Comparison of ENCODE assay signal across 14 cellular contexts in the genomic region with DNA sequence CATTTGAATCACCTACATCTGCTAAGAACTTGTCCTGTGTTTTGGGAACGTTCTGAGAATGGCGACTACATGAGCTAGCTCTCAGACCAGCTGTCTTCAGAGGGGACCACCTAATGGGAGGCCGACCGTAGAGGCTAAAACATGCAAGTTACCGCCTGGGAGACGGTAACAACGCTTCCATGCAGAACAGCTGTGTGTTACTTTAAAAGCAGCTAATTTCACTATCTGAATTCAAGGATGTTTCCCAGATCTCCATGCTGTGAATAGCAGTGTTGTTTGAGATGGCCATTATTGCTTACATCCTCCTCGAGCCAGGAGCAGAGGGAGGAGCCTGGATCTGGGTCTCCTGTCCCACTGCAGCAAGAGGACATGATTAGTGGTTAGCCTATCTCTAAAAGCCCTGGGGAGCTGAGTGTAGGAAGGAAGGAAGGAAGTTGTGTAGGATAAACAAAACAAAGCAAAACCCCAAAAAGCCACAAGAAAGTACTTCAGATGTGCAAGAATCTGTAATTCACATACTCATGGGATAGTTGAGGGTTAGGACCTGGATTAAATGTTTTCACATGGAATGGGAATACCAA. TPM values are rescaled to one million over a fixed set of nuclear protein-coding genes. Genes with fewer than 3 reads are reported as not detected.
A peak's percentile ranks its signal among the peaks of the same experiment; 100 is the strongest.
DNase-seq lines count a peak whose midpoint lies in the region; ATAC-seq and TF ChIP-seq lines count a peak whose summit lies in the region.
"Had no signal": no experiment of that assay in that cellular context is flagged by ENCODE, and none has a peak within 500 bp of the region (broad histone marks: within the 10 kb centered on the region; RNA-seq: fewer than 3 reads in every experiment).

No MANE protein-coding gene starts in this region.

- TF ChIP-seq CTCF in SK-N-SH (IDR thresholded peaks at IDR 0.05) = no peak
- no peak for TF ChIP-seq CTCF in GM20000 (IDR thresholded peaks at IDR 0.05; ENCODE audit: extremely low read depth, missing control alignments)

- H3K9me3 ChIP-seq in SK-N-SH (no peaks in the 10 kb centered on the region), SJCRH30 (replicated peaks) (no peaks in the 10 kb centered on the region)
- H3K9me3 ChIP-seq: prostate gland, thoracic aorta had no signal

- intact Hi-C loops in sciatic nerve (cut with DNase I) = no loop called here

- no peak overlapping the region for H3K9ac ChIP-seq in SK-N-SH

- H3K4me3 ChIP-seq in SK-N-SH (ENCODE audit: low read depth in 2 of 2, low read length in 1 of 2) (no peak overlapping the region), SJCRH30 (peak overlapping the region; percentile 5; the same call in 1 of the 2 replicates)
- H3K4me3 ChIP-seq: prostate gland, thoracic aorta had no signal

- ATAC-seq in SK-N-SH treated with all-trans-retinoic acid at 6 μM for 48 hours = peak; percentile 10
- peak; percentile 25 for ATAC-seq in sciatic nerve
- no peak for ATAC-seq in HG02981 (IDR thresholded peaks at IDR 0.05; ENCODE audit: unreplicated experiment)
- ATAC-seq in HG03439 (IDR thresholded peaks at IDR 0.05; ENCODE audit: unreplicated experiment) = no peak

- TF ChIP-seq RAD21 in SK-N-SH (IDR thresholded peaks at IDR 0.05; ENCODE audit: low read length) = no peak

- no peaks in the 10 kb centered on the region for H4K20me1 ChIP-seq in SK-N-SH (ENCODE audit: insufficient read depth)

- no peak overlapping the region for H3K27ac ChIP-seq in SK-N-SH (ENCODE audit: low read depth in 2 of 2, low read length in 1 of 2)
- H3K27ac ChIP-seq in SJCRH30 = no peak overlapping the region
- H3K27ac ChIP-seq: prostate gland, thoracic aorta had no signal

- no peak overlapping the region for H3K4me2 ChIP-seq in SK-N-SH

- H3F3A ChIP-seq in SK-N-SH (replicated peaks; ENCODE audit: insufficient read depth) = peaks cover 21% of the 10 kb centered on the region

- no peaks in the 10 kb centered on the region for H3K79me2 ChIP-seq in SK-N-SH (ENCODE audit: insufficient read depth)

- H3K4me1 ChIP-seq in SK-N-SH (ENCODE audit: control insufficient read depth in 1 of 2, insufficient read depth in 2 of 2, low read depth in 1 of 2, low read length in 1 of 2) (peaks cover 0 to 24% of the 10 kb centered on the region in 2 experiments; a peak in 2 of 4 replicates), SJCRH30 (peaks cover 20% of the 10 kb centered on the region)
- H3K4me1 ChIP-seq: prostate gland had no signal

- no peak for TF ChIP-seq EP300 in SK-N-SH (IDR thresholded peaks at IDR 0.05; ENCODE audit: borderline replicate concordance in 1 of 2, low read depth in 1 of 2, low read length in 1 of 2)

- H3K27me3 ChIP-seq in SK-N-SH (ENCODE audit: insufficient read depth) (no peaks in the 10 kb centered on the region), SJCRH30 (no peaks in the 10 kb centered on the region)

- H3K9me2 ChIP-seq in SK-N-SH = no peaks in the 10 kb centered on the region

- CTCF ChIA-PET in SK-N-SH (lab: Yijun Ruan, JAX) = interaction anchor here (0.9 to 1.1 kb wide), 2 partner anchors 157 to 275 kb away, joined by 3 read pairs; no protein-coding TSS in a partner anchor

- DNase-seq in SK-N-SH = no peak
- peak; percentile 62 to 83 for DNase-seq in SJCRH30
- peak; percentile 66 for DNase-seq in foreskin melanocyte
- no peak for DNase-seq in sciatic nerve (ENCODE audit: low spot score)
- no peak for DNase-seq in GM20000 (ENCODE audit: low spot score)
- DNase-seq: activated CD4-positive, alpha-beta T cell treated with anti-CD3 and anti-CD28 coated beads for 48 hours; activated gamma-delta T cell treated with Interleukin-2 at 50 U/mL for 16 hours; head of caudate nucleus; KG1 had no signal

- POLR2A ChIA-PET in SK-N-SH (lab: Yijun Ruan, JAX) = no interaction called here

- WGBS in SK-N-SH (ENCODE audit: low lambda C conversion rate) = 88% methylated on average over 8 of the region's 8 CpGs

- H2AFZ ChIP-seq in SK-N-SH (ENCODE audit: low read depth) = no peak overlapping the region

- H3K36me3 ChIP-seq in SK-N-SH (replicated peaks in 1 of 2; ENCODE audit: control insufficient read depth in 1 of 2, insufficient read depth in 2 of 2, low read length in 1 of 2) (peaks cover 7 to 9% of the 10 kb centered on the region in 2 experiments), SJCRH30 (peaks cover under 1% of the 10 kb centered on the region; the same call in 1 of the 2 replicates)
- H3K36me3 ChIP-seq: prostate gland, thoracic aorta had no signal

TF ChIP-seq in SK-N-SH treated with all-trans-retinoic acid at 6 μM for 48 hours, 23 proteins besides CTCF, POLR2A, EP300 and RAD21:
- no peak for TF ChIP-seq ZC3H10 (CRISPR knock-in tag; IDR thresholded peaks at IDR 0.05)
- TF ChIP-seq ISL1 (CRISPR knock-in tag; IDR thresholded peaks at IDR 0.05) = no peak
- TF ChIP-seq, protein P1, sequence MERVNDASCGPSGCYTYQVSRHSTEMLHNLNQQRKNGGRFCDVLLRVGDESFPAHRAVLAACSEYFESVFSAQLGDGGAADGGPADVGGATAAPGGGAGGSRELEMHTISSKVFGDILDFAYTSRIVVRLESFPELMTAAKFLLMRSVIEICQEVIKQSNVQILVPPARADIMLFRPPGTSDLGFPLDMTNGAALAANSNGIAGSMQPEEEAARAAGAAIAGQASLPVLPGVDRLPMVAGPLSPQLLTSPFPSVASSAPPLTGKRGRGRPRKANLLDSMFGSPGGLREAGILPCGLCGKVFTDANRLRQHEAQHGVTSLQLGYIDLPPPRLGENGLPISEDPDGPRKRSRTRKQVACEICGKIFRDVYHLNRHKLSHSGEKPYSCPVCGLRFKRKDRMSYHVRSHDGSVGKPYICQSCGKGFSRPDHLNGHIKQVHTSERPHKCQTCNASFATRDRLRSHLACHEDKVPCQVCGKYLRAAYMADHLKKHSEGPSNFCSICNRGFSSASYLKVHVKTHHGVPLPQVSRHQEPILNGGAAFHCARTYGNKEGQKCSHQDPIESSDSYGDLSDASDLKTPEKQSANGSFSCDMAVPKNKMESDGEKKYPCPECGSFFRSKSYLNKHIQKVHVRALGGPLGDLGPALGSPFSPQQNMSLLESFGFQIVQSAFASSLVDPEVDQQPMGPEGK (CRISPR knock-in tag; IDR thresholded peaks at IDR 0.05; ENCODE audit: borderline replicate concordance) = no peak

TF ChIP-seq in SK-N-SH, 30 proteins besides CTCF, POLR2A, EP300 and RAD21:
- TF ChIP-seq CHD2 (IDR thresholded peaks at IDR 0.05; ENCODE audit: low read length, partially characterized antibody) = no peak
- TF ChIP-seq IRF3 (IDR thresholded peaks at IDR 0.05; ENCODE audit: low read depth, low read length) = no peak
- TF ChIP-seq MXI1 (IDR thresholded peaks at IDR 0.05; ENCODE audit: low read depth, low read length) = no peak
- no peak for TF ChIP-seq USF1 (IDR thresholded peaks at IDR 0.05; ENCODE audit: borderline replicate concordance, low read depth)
- TF ChIP-seq USF2 (IDR thresholded peaks at IDR 0.05; ENCODE audit: borderline replicate concordance, low read depth, low read length) = no peak

RNA-seq across cellular contexts. Expression of gene ACTR2, which starts 50.9 kb away (rescaled TPM):
- polyA plus RNA-seq in SK-N-SH (2012; rRNA removed) = 53.0 and 72.7 TPM in 2 replicates
- polyA plus RNA-seq in SK-N-SH (2012; cell fraction: cytosol; rRNA removed) = 95.7 and 114 TPM in 2 replicates
- polyA plus RNA-seq in SK-N-SH (2012; cell fraction: nucleus; rRNA removed) = 11.7 and 27.7 TPM in 2 replicates
- total RNA-seq in SJCRH30 (2014; rRNA removed; shearing (Covaris generic)) = 109 and 122 TPM in 2 replicates
- total RNA-seq in sciatic nerve = 187 TPM

Comparison
In these comparisons a context has a peak if more than half of its experiments do, and no peak if none do; other contexts are left out.
1. ATAC-seq: peak in SK-N-SH treated with all-trans-retinoic acid at 6 μM for 48 hours (single experiment) and sciatic nerve (single experiment); none in HG02981 (single experiment) and HG03439 (single experiment).
2. DNase-seq: peak in SJCRH30 (2 of 2) and foreskin melanocyte (single experiment); none in SK-N-SH (single experiment), sciatic nerve (single experiment) and GM20000 (single experiment).